ENCODE assay signal across 15 cellular contexts in genomic region chr4:183766140-183766539, GRCh38.
A peak's percentile ranks its signal among the peaks of the same experiment; 100 is the strongest.
DNase-seq lines count a peak whose midpoint lies in the region; ATAC-seq and TF ChIP-seq lines count a peak whose summit lies in the region.
"Had no signal": no experiment of that assay in that cellular context is flagged by ENCODE, and none has a peak within 500 bp of the region (broad histone marks: within the 10 kb centered on the region; RNA-seq: fewer than 3 reads in every experiment).

No MANE protein-coding gene starts in this region.

- WGBS in esophagus muscularis mucosa, result 86% methylated on average over 12 of the region's 12 CpGs

- TF ChIP-seq POLR2A in esophagus muscularis mucosa (IDR thresholded peaks at IDR 0.05; ENCODE audit: low read depth), result no peak

- H3K36me3 Mint-ChIP-seq in GM23338 (ENCODE audit: low read depth), result no peaks in the 10 kb centered on the region; the same call in 2 of the 3 replicates
- H3K36me3 Mint-ChIP-seq in neural progenitor cell, result no peaks in the 10 kb centered on the region
- H3K36me3 Mint-ChIP-seq: CD4-positive, CD25-positive, alpha-beta regulatory T cell had no signal

- TF ChIP-seq CTCF in GM23338 (conservative IDR thresholded peaks at IDR 0.05; ENCODE audit: low read depth in 2 of 2) (no peak), esophagus muscularis mucosa (IDR thresholded peaks at IDR 0.05) (no peak), neural progenitor cell (IDR thresholded peaks at IDR 0.05) (no peak)

- H3K27me3 ChIP-seq in GM23338 (ENCODE audit: insufficient read depth) (no peaks in the 10 kb centered on the region), esophagus muscularis mucosa (no peaks in the 10 kb centered on the region), neural progenitor cell (no peaks in the 10 kb centered on the region), subcutaneous abdominal adipose tissue (ENCODE audit: control insufficient read depth in 5 of 5, insufficient read depth in 4 of 5, low read length in 5 of 5) (no peaks in the 10 kb centered on the region)

- no peaks in the 10 kb centered on the region for H3K79me2 ChIP-seq in GM23338 (replicated peaks; ENCODE audit: insufficient read depth)
- H3K79me2 ChIP-seq in neural progenitor cell (ENCODE audit: low read depth), result no peaks in the 10 kb centered on the region

- H4K20me1 ChIP-seq in GM23338 (replicated peaks; ENCODE audit: insufficient read depth) (no peaks in the 10 kb centered on the region), neural progenitor cell (ENCODE audit: low read depth) (no peaks in the 10 kb centered on the region)

- H3K27ac Mint-ChIP-seq in GM23338 (no peak overlapping the region), neural progenitor cell (peak overlapping the region; percentile 85)
- H3K27ac Mint-ChIP-seq: CD4-positive, CD25-positive, alpha-beta regulatory T cell had no signal

- no peak overlapping the region for H3K4me3 Mint-ChIP-seq in GM23338
- no peak overlapping the region for H3K4me3 Mint-ChIP-seq in neural progenitor cell
- H3K4me3 Mint-ChIP-seq: CD4-positive, CD25-positive, alpha-beta regulatory T cell had no signal

- DNase-seq in GM23338 (ENCODE audit: low spot score), result no peak
- DNase-seq in esophagus muscularis mucosa (ENCODE audit: extremely low spot score), result no peak
- DNase-seq in neural progenitor cell (ENCODE audit: low spot score), result no peak
- no peak for DNase-seq in stimulated activated naive CD4-positive, alpha-beta T cell (lab: John Stamatoyannopoulos, UW)
- DNase-seq in NCI-H187 treated with DMSO at 0.1 percent for 48 hours (lab: John Stamatoyannopoulos, UW), result no peak
- DNase-seq: CD4-positive, CD25-positive, alpha-beta regulatory T cell; DMS53; KG1; NCI-H1092 treated with DMSO at 0.1 percent for 48 hours; NCI-H1694; NCI-H774; PC-9 had no signal

- H3K4me1 ChIP-seq in GM23338 (ENCODE audit: insufficient read depth) (0 out of 2 replicates have a peak, but pooled peaks cover 4% of the 10 kb centered on the region), esophagus muscularis mucosa (peaks cover 0 to 8% (median 3%) of the 10 kb centered on the region in 4 donors), neural progenitor cell (peaks cover 3% of the 10 kb centered on the region), subcutaneous abdominal adipose tissue (ENCODE audit: control insufficient read depth in 5 of 5, insufficient read depth in 5 of 5, low read length in 5 of 5) (peaks cover 3 to 21% (median 10%) of the 10 kb centered on the region in 5 donors)

- H3K27ac ChIP-seq in GM23338 (ENCODE audit: low read depth) (no peak overlapping the region), esophagus muscularis mucosa (replicated peaks in 1 of 4) (peak overlapping the region in 3 of 4 donors; percentile 53 to 59 (median 55)), neural progenitor cell (no peak overlapping the region), subcutaneous abdominal adipose tissue (ENCODE audit: low read depth, low read length) (peak overlapping the region; percentile 65)
- H3K27ac ChIP-seq: PC-9 had no signal

- no peaks in the 10 kb centered on the region for H3K36me3 ChIP-seq in GM23338 (ENCODE audit: insufficient read depth)
- no peaks in the 10 kb centered on the region for H3K36me3 ChIP-seq in esophagus muscularis mucosa
- no peaks in the 10 kb centered on the region for H3K36me3 ChIP-seq in neural progenitor cell
- no peaks in the 10 kb centered on the region for H3K36me3 ChIP-seq in subcutaneous abdominal adipose tissue (ENCODE audit: control insufficient read depth in 5 of 5, insufficient read depth in 5 of 5, low read length in 5 of 5)

- no peaks in the 10 kb centered on the region for H3K9me3 ChIP-seq in esophagus muscularis mucosa
- H3K9me3 ChIP-seq in neural progenitor cell (ENCODE audit: low read depth), result no peaks in the 10 kb centered on the region
- H3K9me3 ChIP-seq in subcutaneous abdominal adipose tissue (ENCODE audit: control insufficient read depth in 5 of 5, low read length in 5 of 5), result no peaks in the 10 kb centered on the region

- ATAC-seq in GM23338 (no peak), GM21723 (IDR thresholded peaks at IDR 0.05; ENCODE audit: unreplicated experiment) (no peak), HG02981 (IDR thresholded peaks at IDR 0.05; ENCODE audit: unreplicated experiment) (no peak)

- H3F3A ChIP-seq in GM23338 (replicated peaks; ENCODE audit: low read depth) (no peaks in the 10 kb centered on the region), neural progenitor cell (ENCODE audit: low read depth) (no peaks in the 10 kb centered on the region)

- H2AFZ ChIP-seq in GM23338 (0 out of 2 replicates have a peak overlapping the region, but pooled peaks have one; percentile 56), neural progenitor cell (replicated peaks) (no peak overlapping the region)
- H2AFZ ChIP-seq: PC-9 had no signal

- H3K4me3 ChIP-seq in GM23338 (no peak overlapping the region), esophagus muscularis mucosa (peak overlapping the region in 2 of 4 donors; percentile 16 to 20), neural progenitor cell (no peak overlapping the region), subcutaneous abdominal adipose tissue (ENCODE audit: low read depth in 1 of 5, low read length in 5 of 5) (peak overlapping the region in 3 of 5 donors; percentile 49 to 65 (median 53))
- H3K4me3 ChIP-seq: PC-9 had no signal

- TF ChIP-seq EP300 in esophagus muscularis mucosa (IDR thresholded peaks at IDR 0.05), result no peak

- H3K4me2 ChIP-seq in GM23338, result no peak overlapping the region
- no peak overlapping the region for H3K4me2 ChIP-seq in neural progenitor cell
- H3K4me2 ChIP-seq: PC-9 had no signal

- H3K27me3 Mint-ChIP-seq in GM23338 (ENCODE audit: insufficient read depth, low read depth, poor library complexity), result peaks cover 11% of the 10 kb centered on the region
- H3K27me3 Mint-ChIP-seq in neural progenitor cell (ENCODE audit: insufficient read depth, low read depth), result peaks cover 2% of the 10 kb centered on the region

- no peaks in the 10 kb centered on the region; the same call in 1 of the 2 replicates for H3K9me2 ChIP-seq in GM23338 (ENCODE audit: insufficient read depth)

- intact Hi-C loops in esophagus muscularis mucosa (cut with DNase I), result no loop called here

- no peaks in the 10 kb centered on the region for H3K9me3 Mint-ChIP-seq in GM23338
- peaks cover 3% of the 10 kb centered on the region for H3K9me3 Mint-ChIP-seq in neural progenitor cell

- H3K4me1 Mint-ChIP-seq in GM23338 (peaks cover 7% of the 10 kb centered on the region; the same call in 2 of the 3 replicates), neural progenitor cell (peaks cover 9% of the 10 kb centered on the region)

- H3K9ac ChIP-seq in neural progenitor cell, result no peak overlapping the region
- peak overlapping the region in 1 of 5 donors; percentile 62 for H3K9ac ChIP-seq in subcutaneous abdominal adipose tissue (ENCODE audit: low read length in 5 of 5)

TF ChIP-seq in GM23338, 12 proteins besides CTCF, POLR2A, EP300 and RAD21 (continues in another document):
- TF ChIP-seq ZNF114 (CRISPR knock-in tag; IDR thresholded peaks at IDR 0.05), result no peak
- no peak for TF ChIP-seq ETS1 (IDR thresholded peaks at IDR 0.05)
- TF ChIP-seq POLR2AphosphoS5 (IDR thresholded peaks at IDR 0.05; ENCODE audit: low read depth), result no peak
- no peak for TF ChIP-seq NANOG (IDR thresholded peaks at IDR 0.05; ENCODE audit: borderline replicate concordance)
- TF ChIP-seq JUNB (IDR thresholded peaks at IDR 0.05; ENCODE audit: unreplicated experiment), result no peak
- no peak for TF ChIP-seq EZH2 (IDR thresholded peaks at IDR 0.05; ENCODE audit: low read depth, unreplicated experiment)
- TF ChIP-seq CREB1 (CRISPR knock-in tag; IDR thresholded peaks at IDR 0.05; ENCODE audit: low read depth), result no peak

Comparison
In these comparisons a context has a peak if more than half of its experiments do, and no peak if none do; other contexts are left out.
1. H3K27ac ChIP-seq: peak in esophagus muscularis mucosa (3 of 4) and subcutaneous abdominal adipose tissue (single experiment); none in GM23338 (single experiment) and neural progenitor cell (single experiment).
2. H3K4me3 ChIP-seq: peak in subcutaneous abdominal adipose tissue (3 of 5); none in GM23338 (single experiment) and neural progenitor cell (single experiment).